ENCODE assay signal across 8 cellular contexts in the genomic region with DNA sequence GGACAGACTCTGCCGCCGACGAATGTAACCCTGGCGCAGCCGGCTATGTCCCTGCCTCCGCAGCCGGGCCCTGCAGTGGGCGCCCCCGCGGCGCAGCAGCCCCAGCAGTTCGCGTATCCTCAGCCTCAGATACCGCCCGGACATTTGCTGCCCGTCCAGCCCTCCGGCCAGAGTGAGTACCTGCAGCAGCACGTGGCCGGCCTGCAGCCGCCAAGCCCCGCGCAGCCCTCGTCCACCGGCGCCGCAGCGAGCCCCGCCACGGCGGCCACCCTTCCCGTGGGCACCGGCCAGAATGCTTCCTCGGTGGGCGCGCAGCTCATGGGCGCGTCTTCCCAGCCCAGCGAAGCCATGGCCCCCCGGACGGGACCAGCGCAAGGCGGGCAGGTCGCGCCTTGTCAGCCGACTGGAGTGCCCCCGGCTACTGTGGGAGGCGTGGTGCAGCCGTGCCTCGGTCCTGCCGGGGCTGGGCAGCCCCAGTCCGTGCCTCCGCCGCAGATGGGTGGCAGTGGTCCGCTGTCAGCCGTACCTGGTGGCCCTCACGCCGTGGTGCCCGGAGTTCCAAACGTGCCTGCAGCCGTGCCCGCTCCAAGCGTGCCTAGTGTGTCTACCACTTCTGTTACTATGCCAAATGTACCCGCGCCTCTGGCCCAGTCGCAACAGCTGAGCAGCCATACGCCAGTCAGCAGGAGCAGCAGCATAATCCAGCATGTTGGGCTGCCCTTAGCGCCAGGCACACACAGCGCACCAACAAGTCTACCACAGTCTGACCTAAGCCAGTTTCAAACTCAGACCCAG. TPM values are rescaled to one million over a fixed set of nuclear protein-coding genes. Genes with fewer than 3 reads are reported as not detected.
DNase-seq lines count a peak whose midpoint lies in the region; ATAC-seq and TF ChIP-seq lines count a peak whose summit lies in the region.

No MANE protein-coding gene starts in this region.

- H3K4me1 Mint-ChIP-seq in GM23338, result peaks cover 45% of the 10 kb centered on the region; the same call in 2 of the 3 replicates

- peaks cover 59% of the 10 kb centered on the region for H3K79me2 ChIP-seq in GM23338 (replicated peaks; ENCODE audit: insufficient read depth)

- peaks cover 15% of the 10 kb centered on the region for H3K36me3 Mint-ChIP-seq in GM23338 (ENCODE audit: low read depth)

- peaks cover 7% of the 10 kb centered on the region for H3K27me3 Mint-ChIP-seq in GM23338 (ENCODE audit: insufficient read depth, low read depth, poor library complexity)

- H3K9me2 ChIP-seq in GM23338 (ENCODE audit: insufficient read depth), result no peaks in the 10 kb centered on the region

- 0 out of 2 replicates have a peak, but pooled peaks cover 3% of the 10 kb centered on the region for H3F3A ChIP-seq in GM23338 (replicated peaks; ENCODE audit: low read depth)

- H4K20me1 ChIP-seq in BLaER1 treated with 17β-estradiol and CSF1 and Interleukin-3, amounts not matched to agents 10 nM and 100 nM, result peaks cover 59 to 71% (median 66%) of the 10 kb centered on the region in 11 experiments
- H4K20me1 ChIP-seq in GM23338 (replicated peaks; ENCODE audit: insufficient read depth), result peaks cover 32% of the 10 kb centered on the region

- peaks cover 0 to 27% (median 12%) of the 10 kb centered on the region in 11 experiments; a peak in 19 of 22 replicates for H3K36me3 ChIP-seq in BLaER1 treated with 17β-estradiol and CSF1 and Interleukin-3, amounts not matched to agents 10 nM and 100 nM
- H3K36me3 ChIP-seq in GM23338 (ENCODE audit: insufficient read depth) (no peaks in the 10 kb centered on the region), Panc1 (ENCODE audit: control insufficient read depth, insufficient read depth, low read length) (peaks cover 40% of the 10 kb centered on the region), neutrophil (no peaks in the 10 kb centered on the region)

- peak overlapping the region; percentile 85 to 99 (median 94) for H3K4me2 ChIP-seq in BLaER1 treated with 17β-estradiol and CSF1 and Interleukin-3, amounts not matched to agents 10 nM and 100 nM
- peak overlapping the region; percentile 95 for H3K4me2 ChIP-seq in GM23338

- POLR2A ChIA-PET in Panc1 (lab: Charles Lee), result interaction anchor here (1.4 kb wide), 1 partner anchor 63 kb away, joined by 5 read pairs; no protein-coding TSS in a partner anchor

- H3K9me3 Mint-ChIP-seq in GM23338, result no peaks in the 10 kb centered on the region

- ATAC-seq in GM23338 (peak; percentile 9), Panc1 (peak; percentile 7; the same call in 1 of the 2 replicates), GM18502 (IDR thresholded peaks at IDR 0.05; ENCODE audit: poor library complexity, unreplicated experiment) (no peak), HG02840 (IDR thresholded peaks at IDR 0.05; ENCODE audit: low FRiP score, unreplicated experiment) (no peak)

- in situ Hi-C loops in Panc1 (cut with HindIII; ENCODE audit: low pct_unique_long_range_greater_than_20kb, low sequenced_read_pairs), result no loop called here

- H3K9me3 ChIP-seq in BLaER1 treated with 17β-estradiol and CSF1 and Interleukin-3, amounts not matched to agents 10 nM and 100 nM (replicated peaks in 1 of 11), result no peaks in the 10 kb centered on the region
- no peaks in the 10 kb centered on the region for H3K9me3 ChIP-seq in Panc1 (ENCODE audit: control insufficient read depth, insufficient read depth, low read depth, low read length)
- no peaks in the 10 kb centered on the region for H3K9me3 ChIP-seq in neutrophil

- H3K4me1 ChIP-seq in BLaER1 treated with 17β-estradiol and CSF1 and Interleukin-3, amounts not matched to agents 10 nM and 100 nM, result peaks cover 13 to 42% (median 33%) of the 10 kb centered on the region in 10 experiments; a peak in 19 of 20 replicates
- H3K4me1 ChIP-seq in GM23338 (ENCODE audit: insufficient read depth) (peaks cover 38% of the 10 kb centered on the region), Panc1 (ENCODE audit: control insufficient read depth, insufficient read depth, low read length) (peaks cover 22% of the 10 kb centered on the region), neutrophil (ENCODE audit: control insufficient read depth in 1 of 2, insufficient read depth in 1 of 2, low read depth in 1 of 2, low read length in 1 of 2) (peaks cover 53 to 56% of the 10 kb centered on the region in 2 experiments)

- no peaks in the 10 kb centered on the region for H3K27me3 ChIP-seq in BLaER1 treated with 17β-estradiol and CSF1 and Interleukin-3, amounts not matched to agents 10 nM and 100 nM
- no peaks in the 10 kb centered on the region for H3K27me3 ChIP-seq in GM23338 (ENCODE audit: insufficient read depth)
- H3K27me3 ChIP-seq in Panc1 (ENCODE audit: control insufficient read depth, insufficient read depth, low read length), result no peaks in the 10 kb centered on the region
- no peaks in the 10 kb centered on the region for H3K27me3 ChIP-seq in neutrophil

- CTCF ChIA-PET in Panc1 (lab: Charles Lee), result interaction anchor here (1.3 kb wide), 1 partner anchor 65 kb away, joined by 4 read pairs; no protein-coding TSS in a partner anchor

- TF ChIP-seq CTCF in GM23338 (conservative IDR thresholded peaks at IDR 0.05; ENCODE audit: low read depth in 2 of 2) (no peak), Panc1 (IDR thresholded peaks at IDR 0.05) (peak; percentile 52), neutrophil (IDR thresholded peaks at IDR 0.05) (no peak)

- intact Hi-C loops in Panc1 (cut with micrococcal nuclease; ENCODE audit: unreplicated experiment), result loop anchor here (1.0 to 5.0 kb wide), 2 partner anchors 37 to 85 kb away; no protein-coding TSS in a partner anchor

- peak overlapping the region; percentile 93 to 98 (median 96); a peak in 21 of 22 replicates for H3K27ac ChIP-seq in BLaER1 treated with 17β-estradiol and CSF1 and Interleukin-3, amounts not matched to agents 10 nM and 100 nM
- H3K27ac ChIP-seq in GM23338 (ENCODE audit: low read depth) (no peak overlapping the region), Panc1 (ENCODE audit: low read length) (peak overlapping the region; percentile 100), neutrophil (peak overlapping the region; percentile 94)

- no TSS peak for BruUV-seq in Panc1 (replicated peaks; lab: Mats Ljungman, UMichigan)

- H3K4me3 Mint-ChIP-seq in GM23338, result peak overlapping the region; percentile 78

- no peak overlapping the region for H3K27ac Mint-ChIP-seq in GM23338

- no peak overlapping the region for H2AFZ ChIP-seq in GM23338

- peak; percentile 30 for DNase-seq in GM23338 (ENCODE audit: low spot score)
- DNase-seq in Panc1 (ENCODE audit: low read depth, low spot score), result no peak
- peak; percentile 24 for DNase-seq in activated naive CD4-positive, alpha-beta T cell treated with anti-CD3 and anti-CD28 coated beads, Interleukin-2, amount 50 U/mL, for 16 hours
- DNase-seq in globus pallidus (ENCODE audit: low spot score), result peak; percentile 51

- peak overlapping the region; percentile 80 to 97 (median 89) for H3K4me3 ChIP-seq in BLaER1 treated with 17β-estradiol and CSF1 and Interleukin-3, amounts not matched to agents 10 nM and 100 nM
- H3K4me3 ChIP-seq in GM23338 (peak overlapping the region; percentile 77), Panc1 (ENCODE audit: low read depth in 2 of 2, low read length in 2 of 2) (peak overlapping the region; percentile 87 to 93), neutrophil (ENCODE audit: low read depth in 1 of 2, low read length in 1 of 2) (peak overlapping the region; percentile 71 to 74)

- H3K9ac ChIP-seq in BLaER1 treated with 17β-estradiol and CSF1 and Interleukin-3, amounts not matched to agents 10 nM and 100 nM, result peak overlapping the region; percentile 92 to 99 (median 97)

TF ChIP-seq in GM23338, 12 proteins besides CTCF, POLR2A, EP300 and RAD21 (continues in another document):
- TF ChIP-seq EZH2 (IDR thresholded peaks at IDR 0.05; ENCODE audit: low read depth, unreplicated experiment), result no peak
- no peak for TF ChIP-seq NANOG (IDR thresholded peaks at IDR 0.05; ENCODE audit: borderline replicate concordance)

RNA-seq across cellular contexts. Expression of a gene that starts 2.4 kb away (rescaled TPM):
- 18.6 and 23.3 TPM in 2 replicates for total RNA-seq in GM23338 (2014; rRNA removed; shearing (Covaris generic))
- 33.8 and 34.2 TPM in 2 replicates for polyA plus RNA-seq in GM23338 (2016; fragmentation: Nextera tagmentation; extraction: Ambion mirVana)
- total RNA-seq in Panc1 (2021; ENCODE audit: unreplicated experiment), result 43.1 TPM
- 16.4 TPM for polyA plus RNA-seq in Panc1 (2012; ENCODE audit: insufficient read length)

Comparison
In these comparisons a context has a peak if more than half of its experiments do, and no peak if none do; other contexts are left out.
1. ATAC-seq: peak in GM23338 (single experiment) and Panc1 (single experiment); none in GM18502 (single experiment) and HG02840 (single experiment).
2. Peak in every context shown above with its lines, with median percentiles within 50 percentile points of each other: H3K4me3 ChIP-seq.